In genomic region chr17:79732804-79733691, GRCh38 we compare ENCODE assay signal across 1 cellular context.
TF ChIP-seq lines count a peak whose summit lies in the region.

No MANE protein-coding gene starts in this region.

TF ChIP-seq in HepG2, 621 proteins besides CTCF, POLR2A, EP300 and RAD21 (continued from another document and continues in another):
- TF ChIP-seq STAT6 (CRISPR knock-in tag; IDR thresholded peaks at IDR 0.05; ENCODE audit: borderline replicate concordance): peak; percentile 66; the same call in 1 of the 2 replicates
- 0 out of 2 replicates have a peak, but pooled peaks have one; percentile 36 for TF ChIP-seq DMTF1 (CRISPR knock-in tag; IDR thresholded peaks at IDR 0.05)
- no peak for TF ChIP-seq ZNF484 (CRISPR knock-in tag; IDR thresholded peaks at IDR 0.05; ENCODE audit: borderline replicate concordance, low read depth)
- TF ChIP-seq POLR2AphosphoS5 (IDR thresholded peaks at IDR 0.05; ENCODE audit: low read depth, low read length): 0 out of 2 replicates have a peak, but pooled peaks have one; percentile 38
- 0 out of 2 replicates have a peak, but pooled peaks have one; percentile 32 for TF ChIP-seq TMF1 (CRISPR knock-in tag; IDR thresholded peaks at IDR 0.05; ENCODE audit: low read depth)
- no peak for TF ChIP-seq ZNF296 (CRISPR knock-in tag; conservative IDR thresholded peaks at IDR 0.05)
- TF ChIP-seq THRA (CRISPR knock-in tag; IDR thresholded peaks at IDR 0.05; ENCODE audit: borderline replicate concordance): no peak
- no peak for TF ChIP-seq ZNF776 (CRISPR knock-in tag; IDR thresholded peaks at IDR 0.05)
- TF ChIP-seq CENPBD1 (CRISPR knock-in tag; IDR thresholded peaks at IDR 0.05; ENCODE audit: borderline replicate concordance, low read depth): no peak
- TF ChIP-seq TCF7 (IDR thresholded peaks at IDR 0.05; ENCODE audit: low read depth): no peak
- TF ChIP-seq ZNF83 (CRISPR knock-in tag; IDR thresholded peaks at IDR 0.05; ENCODE audit: borderline replicate concordance): peak; percentile 80; the same call in 1 of the 2 replicates
- TF ChIP-seq MXD3 (CRISPR knock-in tag; IDR thresholded peaks at IDR 0.05): peak; percentile 63; the same call in 1 of the 2 replicates
- TF ChIP-seq EED (CRISPR knock-in tag; IDR thresholded peaks at IDR 0.05): peak; percentile 57; the same call in 1 of the 2 replicates
- no peak for TF ChIP-seq ZNF333 (CRISPR knock-in tag; IDR thresholded peaks at IDR 0.05; ENCODE audit: borderline replicate concordance)
- TF ChIP-seq ZNF646 (CRISPR knock-in tag; IDR thresholded peaks at IDR 0.05): no peak
- no peak for TF ChIP-seq ZBTB44 (CRISPR knock-in tag; IDR thresholded peaks at IDR 0.05)
- TF ChIP-seq ZNF740 (CRISPR knock-in tag; IDR thresholded peaks at IDR 0.05): no peak; the same call in 1 of the 2 replicates
- no peak for TF ChIP-seq POGK (CRISPR knock-in tag; conservative IDR thresholded peaks at IDR 0.05)
- TF ChIP-seq ZFP36L2 (CRISPR knock-in tag; IDR thresholded peaks at IDR 0.05): no peak
- peak; percentile 97 for TF ChIP-seq ZNF687 (CRISPR knock-in tag; IDR thresholded peaks at IDR 0.05)
- TF ChIP-seq YEATS4 (CRISPR knock-in tag; IDR thresholded peaks at IDR 0.05; ENCODE audit: borderline replicate concordance): peak; percentile 36; the same call in 1 of the 2 replicates
- peak; percentile 88 for TF ChIP-seq PATZ1 (CRISPR knock-in tag; IDR thresholded peaks at IDR 0.05)
- no peak for TF ChIP-seq ZSCAN29 (CRISPR knock-in tag; conservative IDR thresholded peaks at IDR 0.05)
- no peak for TF ChIP-seq MAF1 (CRISPR knock-in tag; IDR thresholded peaks at IDR 0.05; ENCODE audit: borderline replicate concordance)
- TF ChIP-seq KLF15 (CRISPR knock-in tag; IDR thresholded peaks at IDR 0.05; ENCODE audit: borderline replicate concordance): no peak
- no peak for TF ChIP-seq AGO1 (IDR thresholded peaks at IDR 0.05; ENCODE audit: low read depth, low read length, poor library complexity, severe bottlenecking)
- TF ChIP-seq ZSCAN25 (CRISPR knock-in tag; IDR thresholded peaks at IDR 0.05): peak; percentile 56; the same call in 1 of the 2 replicates
- no peak for TF ChIP-seq SRY (CRISPR knock-in tag; IDR thresholded peaks at IDR 0.05)
